Comparison of ENCODE assay signal across 8 cellular contexts in the genomic region with DNA sequence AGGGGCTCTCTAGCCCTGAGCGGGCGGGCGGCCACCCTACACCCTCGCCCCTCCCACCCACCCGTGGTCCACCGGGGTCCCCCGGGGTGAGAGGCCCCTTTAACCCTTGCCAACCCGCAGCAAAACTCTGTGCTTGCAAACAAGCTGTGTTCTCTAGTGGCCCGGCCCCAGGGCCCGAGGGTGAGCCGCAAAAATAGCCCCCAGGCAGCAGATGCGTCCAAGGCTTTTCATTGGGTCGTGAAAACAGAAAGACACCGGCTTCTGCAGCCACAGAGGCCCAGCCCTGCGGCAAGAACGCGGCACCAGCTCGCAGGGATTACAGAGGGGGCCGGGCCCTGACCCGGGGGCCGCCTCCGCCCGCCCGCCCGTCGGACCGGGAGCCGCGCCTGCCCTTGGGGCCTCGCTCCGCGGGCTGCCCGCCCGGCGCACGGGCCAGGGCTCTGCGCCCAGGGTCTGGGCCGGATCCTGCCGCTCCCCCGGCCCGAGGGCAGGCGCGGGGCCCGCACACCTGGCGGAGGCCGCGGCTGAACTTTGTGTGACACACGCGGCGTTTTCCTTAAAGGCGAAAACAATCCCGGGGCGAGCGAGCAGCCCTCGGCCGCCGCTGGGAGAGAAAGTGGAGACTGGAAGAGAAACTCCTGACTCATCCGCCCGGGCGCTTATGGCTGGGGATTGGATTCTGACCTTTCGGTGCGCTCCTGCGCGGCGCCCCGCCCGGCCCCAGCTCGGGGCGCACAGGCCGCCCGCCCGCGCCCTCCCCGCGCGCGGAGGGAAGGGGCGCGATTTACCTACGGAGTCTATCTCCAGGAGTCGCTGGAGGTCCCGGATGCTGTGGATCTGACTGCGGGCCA. TPM values are rescaled to one million over a fixed set of nuclear protein-coding genes. Genes with fewer than 3 reads are reported as not detected.
DNase-seq lines count a peak whose midpoint lies in the region; ATAC-seq lines count a peak whose summit lies in the region.

No MANE protein-coding gene starts in this region.

- no peaks in the 10 kb centered on the region for H3K9me3 ChIP-seq in NT2/D1 (ENCODE audit: insufficient read depth, low read length)

- H3K36me3 ChIP-seq in NT2/D1 (ENCODE audit: insufficient read depth, insufficient read length, low read length) = peaks cover 40% of the 10 kb centered on the region

- peak overlapping the region; percentile 89 for H3K4me3 ChIP-seq in NT2/D1 (ENCODE audit: insufficient read length, low read depth)

- peak; percentile 68 for DNase-seq in Caki2 (ENCODE audit: low read depth)
- no peak for DNase-seq in NT2/D1 (ENCODE audit: low read depth, low spot score)
- peak; percentile 67 for DNase-seq in epidermal melanocyte (ENCODE audit: insufficient read length, low spot score)
- DNase-seq in myocyte (ENCODE audit: low read depth) = peak; percentile 85
- no peak for DNase-seq in COLO829 (ENCODE audit: low spot score)
- no peak for DNase-seq in KBM-7
- no peak for DNase-seq in HPDE6-E6E7 (ENCODE audit: extremely low spot score)

- in situ Hi-C loops in Caki2 (cut with HindIII; ENCODE audit: low pct_unique_long_range_greater_than_20kb, low sequenced_read_pairs) = no loop called here
- in situ Hi-C loops in KBM-7 (cut with MboI; ENCODE audit: low pct_unique_long_range_greater_than_20kb, low sequenced_read_pairs) = no loop called here

- H3K4me1 ChIP-seq in NT2/D1 (ENCODE audit: insufficient read depth, insufficient read length) = peaks cover 37% of the 10 kb centered on the region

- ATAC-seq in GM19467 (IDR thresholded peaks at IDR 0.05; ENCODE audit: unreplicated experiment) = no peak

- peak overlapping the region; percentile 98 for H3K9ac ChIP-seq in NT2/D1 (ENCODE audit: insufficient read length, low read depth)

- H3K27me3 ChIP-seq in NT2/D1 (ENCODE audit: insufficient read depth, insufficient read length) = peaks cover 14% of the 10 kb centered on the region

RNA-seq across cellular contexts. Expression of gene PDGFA, which starts 2.8 kb away (rescaled TPM):
- total RNA-seq in Caki2 (2014; rRNA removed; shearing (Covaris generic); ENCODE audit: low replicate concordance) = 24.6 and 25.8 TPM in 2 replicates
- 38.6 and 48.4 TPM in 2 replicates for total RNA-seq in myocyte
- polyA plus RNA-seq in myocyte (2012) = 46.7 TPM

Comparison
In these comparisons a context has a peak if more than half of its experiments do, and no peak if none do; other contexts are left out.
1. DNase-seq: peak in Caki2 (single experiment), epidermal melanocyte (single experiment) and myocyte (single experiment); none in NT2/D1 (single experiment), COLO829 (single experiment), KBM-7 (single experiment) and HPDE6-E6E7 (single experiment).